In genomic region chr13:106520205-106521004, GRCh38 we compare ENCODE assay signal across 10 cellular contexts. TPM values are rescaled to one million over a fixed set of nuclear protein-coding genes. Genes with fewer than 3 reads are reported as not detected.
DNase-seq lines count a peak whose midpoint lies in the region; ATAC-seq and TF ChIP-seq lines count a peak whose summit lies in the region.
"Had no signal": no experiment of that assay in that cellular context is flagged by ENCODE, and none has a peak within 500 bp of the region (broad histone marks: within the 10 kb centered on the region; RNA-seq: fewer than 3 reads in every experiment).

No MANE protein-coding gene starts in this region.

- no peaks in the 10 kb centered on the region for H3K27me3 Mint-ChIP-seq in MCF 10A (ENCODE audit: insufficient read depth, unreplicated experiment)

- H3K4me2 ChIP-seq in mammary epithelial cell (ENCODE audit: insufficient read depth, low read depth, low read length) = no peak overlapping the region

- intact Hi-C loops in MCF 10A (cut with micrococcal nuclease) (no loop called here), mammary epithelial cell (cut with micrococcal nuclease) (no loop called here), transverse colon (cut with DNase I; ENCODE audit: low total_unique reads) (no loop called here)

- no peak overlapping the region for H3K4me3 ChIP-seq in mammary epithelial cell (replicated peaks in 1 of 3; ENCODE audit: insufficient read depth in 1 of 3, low read depth in 2 of 3, low read length in 3 of 3)
- no peak overlapping the region for H3K4me3 ChIP-seq in WI38 (ENCODE audit: low read depth, low read length)
- no peak overlapping the region for H3K4me3 ChIP-seq in transverse colon

- peaks cover 44% of the 10 kb centered on the region for H3K4me1 Mint-ChIP-seq in MCF 10A (ENCODE audit: insufficient read depth, unreplicated experiment)

- no peak for ATAC-seq in GM21360 (IDR thresholded peaks at IDR 0.05; ENCODE audit: unreplicated experiment)

- in situ Hi-C loops in mammary epithelial cell (cut with MboI; ENCODE audit: low sequenced_read_pairs in 2 of 2) (loop anchor here in 1 of 2 donors (10.0 kb wide), 1 partner anchor 436 kb away; no protein-coding TSS in a partner anchor), transverse colon (cut with MboI; ENCODE audit: low pct_ligation_motif_present in 1 of 4, low pct_unique_long_range_greater_than_20kb in 1 of 4, low sequenced_read_pairs in 3 of 4) (loop anchor here in 2 of 4 donors (25.0 kb wide), 1 partner anchor 433 kb away; no protein-coding TSS in a partner anchor)

- BruUV-seq in MCF 10A (replicated peaks; lab: Mats Ljungman, UMichigan) = no TSS peak
- no TSS peak for BruUV-seq in mammary epithelial cell (replicated peaks; lab: Mats Ljungman, UMichigan)

- no peaks in the 10 kb centered on the region for H3K9me3 Mint-ChIP-seq in MCF 10A (ENCODE audit: unreplicated experiment)

- peaks cover 8% of the 10 kb centered on the region for H3K36me3 Mint-ChIP-seq in MCF 10A (ENCODE audit: insufficient read depth, unreplicated experiment)

- H3K4me1 ChIP-seq in mammary epithelial cell (ENCODE audit: insufficient read depth, low read length) (peaks cover 30% of the 10 kb centered on the region), transverse colon (peaks cover 0 to 53% (median 27%) of the 10 kb centered on the region in 4 donors)

- H3K9me3 ChIP-seq in mammary epithelial cell (replicated peaks; ENCODE audit: insufficient read depth, low read length) = no peaks in the 10 kb centered on the region
- no peaks in the 10 kb centered on the region for H3K9me3 ChIP-seq in transverse colon

- CTCF ChIA-PET in MCF 10A (lab: Yijun Ruan, JAX) (interaction anchor here (0.7 to 2.3 kb wide), 4 partner anchors 12 to 1758 kb away, joined by 3 to 6 read pairs (median 4); no protein-coding TSS in a partner anchor), mammary epithelial cell (lab: Charles Lee; ENCODE audit: low non-redundant PET) (no interaction called here)

- no peak for TF ChIP-seq POLR2A in transverse colon (IDR thresholded peaks at IDR 0.05)

- dilution Hi-C loops in mammary epithelial cell (cut with HindIII; ENCODE audit: low sequenced_read_pairs) = no loop called here

- DNase-seq in MCF 10A (ENCODE audit: unreplicated experiment) (no peak), mammary epithelial cell (no peak), globus pallidus (ENCODE audit: low spot score) (peak; percentile 79), transverse colon (no peak), NCI-H774 (lab: John Stamatoyannopoulos, UW) (no peak), NCI-H446 (lab: John Stamatoyannopoulos, UW) (no peak)
- DNase-seq: activated T-cell treated with anti-CD3 and anti-CD28 coated beads, Interleukin-2, amount 50 U/mL, for 1 hour; SHP77 had no signal

- POLR2A ChIA-PET in MCF 10A (lab: Yijun Ruan, JAX) = interaction anchor here (0.6 to 3.9 kb wide), 4 partner anchors 11 to 104 kb away, joined by 3 to 26 read pairs (median 12); no protein-coding TSS in a partner anchor

- H3K4me3 Mint-ChIP-seq in MCF 10A (ENCODE audit: unreplicated experiment) = no peak overlapping the region

- no peak for TF ChIP-seq EP300 in transverse colon (IDR thresholded peaks at IDR 0.05; ENCODE audit: low read depth)

- 94% methylated on average over 11 of the region's 12 CpGs for WGBS in mammary epithelial cell (ENCODE audit: low coverage, missing lambda C conversion rate)
- 38 to 53% methylated on average over 9 to 12 of the region's 12 CpGs for WGBS in transverse colon (ENCODE audit: low coverage in 1 of 2), 2 donors

- H3K27ac Mint-ChIP-seq in MCF 10A (ENCODE audit: low read depth, unreplicated experiment) = peak overlapping the region; percentile 22

- H4K20me1 ChIP-seq in mammary epithelial cell (ENCODE audit: insufficient read depth, low read length) = no peaks in the 10 kb centered on the region

- no peaks in the 10 kb centered on the region for H3K36me3 ChIP-seq in mammary epithelial cell (ENCODE audit: insufficient read depth, low read length)
- H3K36me3 ChIP-seq in transverse colon = no peaks in the 10 kb centered on the region

- H3K9ac ChIP-seq in mammary epithelial cell (ENCODE audit: insufficient read depth, low read length) = no peak overlapping the region

- TF ChIP-seq CTCF in MCF 10A (IDR thresholded peaks at IDR 0.05; ENCODE audit: unreplicated experiment) (peak; percentile 31), mammary epithelial cell (conservative IDR thresholded peaks at IDR 0.05 in 1 of 2, IDR thresholded peaks at IDR 0.05 in 1 of 2; ENCODE audit: extremely low read depth in 1 of 2, insufficient read depth in 1 of 2, low read depth in 1 of 2, low read length in 2 of 2) (peak in 1 of 2 donors; percentile 31), WI38 (IDR thresholded peaks at IDR 0.05; ENCODE audit: low read depth, low read length) (0 out of 2 replicates have a peak, but pooled peaks have one; percentile 20), transverse colon (IDR thresholded peaks at IDR 0.05) (peak in 4 of 5 experiments; percentile 19 to 32 (median 22))

- peaks cover 100% of the 10 kb centered on the region for H3K79me2 ChIP-seq in mammary epithelial cell (ENCODE audit: insufficient read depth, low read length)

- H3K27ac ChIP-seq in mammary epithelial cell (ENCODE audit: insufficient read depth, low read depth, low read length) = no peak overlapping the region
- H3K27ac ChIP-seq in transverse colon = peak overlapping the region in 1 of 4 donors; percentile 18

- no peak overlapping the region for H2AFZ ChIP-seq in mammary epithelial cell (ENCODE audit: low read depth, low read length)

- H3K27me3 ChIP-seq in mammary epithelial cell (ENCODE audit: insufficient read depth, low read length) (no peaks in the 10 kb centered on the region), transverse colon (no peaks in the 10 kb centered on the region)

RNA-seq across cellular contexts. Expression of gene EFNB2, which starts 15.1 kb away (rescaled TPM):
- total RNA-seq in MCF 10A (2022) = 40.4 and 45.7 TPM in 2 replicates
- total RNA-seq in mammary epithelial cell = 10 to 100 TPM; 37.1 to 51.8 TPM
- polyA plus RNA-seq in mammary epithelial cell = 32.5 TPM
- polyA minus RNA-seq in mammary epithelial cell = 50.8 TPM
- 10 to 100 TPM; 46.8 to 84.2 (median 77.6) TPM for total RNA-seq in transverse colon

RNA-seq across cellular contexts. Expression of gene ARGLU1, which starts 47.5 kb away (rescaled TPM):
- total RNA-seq in MCF 10A (2022) (91.7 and 94.4 TPM in 2 replicates), mammary epithelial cell (10 to 100 TPM; 37.8 to 84.0 TPM), transverse colon (100 to 1,000 TPM; 106 to 155 (median 155) TPM)
- polyA plus RNA-seq in mammary epithelial cell = 21.3 TPM
- polyA minus RNA-seq in mammary epithelial cell = 2.6 TPM
